In genomic region chr1:18953656-18954259, GRCh38 we compare ENCODE assay signal across 10 cellular contexts. TPM values are rescaled to one million over a fixed set of nuclear protein-coding genes. Genes with fewer than 3 reads are reported as not detected.
A peak's percentile ranks its signal among the peaks of the same experiment; 100 is the strongest.
DNase-seq lines count a peak whose midpoint lies in the region; ATAC-seq and TF ChIP-seq lines count a peak whose summit lies in the region.
"Had no signal": no experiment of that assay in that cellular context is flagged by ENCODE, and none has a peak within 500 bp of the region (broad histone marks: within the 10 kb centered on the region; RNA-seq: fewer than 3 reads in every experiment).

No MANE protein-coding gene starts in this region.

- no peaks in the 10 kb centered on the region for H3K27me3 Mint-ChIP-seq in activated naive CD4-positive, alpha-beta T cell treated with anti-CD3 and anti-CD28 coated beads for 36 hours (ENCODE audit: low read depth)

- H3K9ac ChIP-seq in mesenchymal stem cell (ENCODE audit: low read length): no peak overlapping the region

- H3K18ac ChIP-seq in mesenchymal stem cell (ENCODE audit: low read depth in 1 of 2, low read length in 2 of 2): peak overlapping the region in 1 of 2 experiments; percentile 18

- no peak overlapping the region for H3K14ac ChIP-seq in mesenchymal stem cell (ENCODE audit: low read length in 2 of 2)

- H3K9me3 ChIP-seq in body of pancreas (no peaks in the 10 kb centered on the region), mesenchymal stem cell (ENCODE audit: control insufficient read depth, low read length) (no peaks in the 10 kb centered on the region), tibial artery (no peaks in the 10 kb centered on the region)

- H3K27ac Mint-ChIP-seq in activated naive CD4-positive, alpha-beta T cell treated with anti-CD3 and anti-CD28 coated beads for 36 hours: no peak overlapping the region

- no peak overlapping the region for H4K91ac ChIP-seq in mesenchymal stem cell (ENCODE audit: low read length)

- H2BK12ac ChIP-seq in mesenchymal stem cell (ENCODE audit: low read length in 2 of 2): peak overlapping the region in 1 of 2 experiments; percentile 45

- H2BK120ac ChIP-seq in mesenchymal stem cell (ENCODE audit: low read depth, low read length): no peak overlapping the region

- no peak overlapping the region for H2AK5ac ChIP-seq in mesenchymal stem cell (ENCODE audit: low read length, severe bottlenecking)

- TF ChIP-seq POLR2A in body of pancreas (IDR thresholded peaks at IDR 0.05): no peak

- peak overlapping the region; percentile 91 for H3K4me3 Mint-ChIP-seq in activated naive CD4-positive, alpha-beta T cell treated with anti-CD3 and anti-CD28 coated beads for 36 hours

- H3K27me3 ChIP-seq in body of pancreas (no peaks in the 10 kb centered on the region), mesenchymal stem cell (ENCODE audit: control insufficient read depth in 1 of 2, insufficient read depth in 1 of 2, low read length in 2 of 2) (no peaks in the 10 kb centered on the region), tibial artery (no peaks in the 10 kb centered on the region)

- no peak for DNase-seq in activated naive CD4-positive, alpha-beta T cell treated with anti-CD3 and anti-CD28 coated beads for 36 hours
- no peak for DNase-seq in activated naive CD4-positive, alpha-beta T cell (lab: John Stamatoyannopoulos, UW)
- DNase-seq in body of pancreas (peak in 1 of 4 donors; percentile 39), mesenchymal stem cell (peak; percentile 10), tibial artery (no peak), dermis blood vessel endothelial cell (no peak), DMS79 (lab: John Stamatoyannopoulos, UW) (no peak), hepatic stellate cell (ENCODE audit: low spot score) (no peak)
- DNase-seq: NCI-H2171 had no signal

- peaks cover 4% of the 10 kb centered on the region for H3K36me3 Mint-ChIP-seq in activated naive CD4-positive, alpha-beta T cell treated with anti-CD3 and anti-CD28 coated beads for 36 hours (ENCODE audit: low read depth)

- H2AFZ ChIP-seq in mesenchymal stem cell (ENCODE audit: low read depth, low read length): no peak overlapping the region

- 33 to 39% methylated on average over 15 of the region's 15 CpGs for WGBS in body of pancreas, 2 donors
- 92% methylated on average over 15 of the region's 15 CpGs for WGBS in mesenchymal stem cell

- CTCF ChIA-PET in activated naive CD4-positive, alpha-beta T cell treated with anti-CD3 and anti-CD28 coated beads for 36 hours (lab: Charles Lee): interaction anchor here (0.5 to 2.5 kb wide), 4 partner anchors 9 to 181 kb away, joined by 3 to 10 read pairs (median 4); no protein-coding TSS in a partner anchor

- H3K4ac ChIP-seq in mesenchymal stem cell (ENCODE audit: low read depth in 1 of 2, low read length in 2 of 2): peak overlapping the region in 1 of 2 experiments; percentile 24

- H3K27ac ChIP-seq in body of pancreas (peak overlapping the region in 3 of 4 donors; percentile 77 to 87 (median 84)), mesenchymal stem cell (ENCODE audit: low read length, poor library complexity, severe bottlenecking) (no peak overlapping the region), tibial artery (peak overlapping the region; percentile 94 to 98)

- no peaks in the 10 kb centered on the region for H3K79me1 ChIP-seq in mesenchymal stem cell (replicated peaks; ENCODE audit: low read length, poor library complexity, severe bottlenecking)

- H2BK15ac ChIP-seq in mesenchymal stem cell (ENCODE audit: low read depth, poor library complexity, severe bottlenecking): no peak overlapping the region

- H3K4me3 ChIP-seq in body of pancreas (no peak overlapping the region), mesenchymal stem cell (ENCODE audit: insufficient read depth in 1 of 2, low read depth in 1 of 2, low read length in 2 of 2) (peak overlapping the region in 1 of 2 experiments; percentile 80), tibial artery (peak overlapping the region; percentile 71 to 81)

- H3K36me3 ChIP-seq in body of pancreas (replicated peaks in 1 of 2; ENCODE audit: insufficient read depth in 1 of 2, low read depth in 2 of 2) (no peaks in the 10 kb centered on the region), mesenchymal stem cell (ENCODE audit: control insufficient read depth in 1 of 2, insufficient read depth in 2 of 2, low read depth in 1 of 2, low read length in 2 of 2) (peaks cover 0 to 4% of the 10 kb centered on the region in 2 experiments), tibial artery (no peaks in the 10 kb centered on the region)

- peaks cover 76% of the 10 kb centered on the region for H3K4me1 Mint-ChIP-seq in activated naive CD4-positive, alpha-beta T cell treated with anti-CD3 and anti-CD28 coated beads for 36 hours (ENCODE audit: low read depth)

- intact Hi-C loops in activated naive CD4-positive, alpha-beta T cell treated with anti-CD3 and anti-CD28 coated beads for 36 hours (cut with micrococcal nuclease): loop anchor here (5.0 kb wide), 3 partner anchors 514 to 759 kb away; a partner anchor contains a TSS
- intact Hi-C loops in body of pancreas (cut with DNase I) (loop anchor here (10.0 kb wide), 1 partner anchor 49 kb away; the partner anchor contains the start of gene ALDH4A1), tibial artery (cut with DNase I; ENCODE audit: low total_unique reads) (loop anchor here (5.0 kb wide), 1 partner anchor 41 kb away; no protein-coding TSS in a partner anchor)

- H2BK5ac ChIP-seq in mesenchymal stem cell (ENCODE audit: low read depth, low read length, poor library complexity, severe bottlenecking): no peak overlapping the region

- no peak for TF ChIP-seq CTCF in body of pancreas (IDR thresholded peaks at IDR 0.05)
- no peak for TF ChIP-seq CTCF in tibial artery (IDR thresholded peaks at IDR 0.05)

- H3K4me2 ChIP-seq in mesenchymal stem cell (ENCODE audit: low read length, poor library complexity, severe bottlenecking): peak overlapping the region; percentile 24

- H3K9me3 Mint-ChIP-seq in activated naive CD4-positive, alpha-beta T cell treated with anti-CD3 and anti-CD28 coated beads for 36 hours: no peaks in the 10 kb centered on the region

- H3K4me1 ChIP-seq in body of pancreas: peaks cover 73% of the 10 kb centered on the region
- peaks cover 58% of the 10 kb centered on the region for H3K4me1 ChIP-seq in mesenchymal stem cell (ENCODE audit: control insufficient read depth, insufficient read depth, low read depth, low read length)
- H3K4me1 ChIP-seq in tibial artery: peaks cover 0 to 68% (median 58%) of the 10 kb centered on the region in 4 donors

- no peak overlapping the region for H4K8ac ChIP-seq in mesenchymal stem cell (ENCODE audit: low read length)

- no peak for ATAC-seq in body of pancreas
- ATAC-seq: activated CD4-positive, CD25-positive, alpha-beta regulatory T cell treated with anti-CD3 and anti-CD28 coated beads, Interleukin-2, amount 50 U/mL, for 24 hours had no signal

- H3K23ac ChIP-seq in mesenchymal stem cell (ENCODE audit: low read length in 2 of 2): no peak overlapping the region

RNA-seq across cellular contexts. Expression of gene IFFO2, which starts 2.7 kb away (rescaled TPM):
- 10 to 100 TPM; 24.9 to 27.0 TPM for total RNA-seq in activated naive CD4-positive, alpha-beta T cell treated with anti-CD3 and anti-CD28 coated beads for 36 hours
- total RNA-seq in body of pancreas (100 to 1,000 TPM in 1 of 2 donors, 10 to 100 TPM in 1; 23.1 to 219 TPM), dermis blood vessel endothelial cell (10.1 and 12.6 TPM in 2 replicates)
- 8.7 TPM for polyA plus RNA-seq in mesenchymal stem cell (2013, experiment 1 of 2)
- polyA plus RNA-seq in mesenchymal stem cell (2013, experiment 2 of 2): 8.3 TPM

RNA-seq across cellular contexts. Expression of gene ALDH4A1, which starts 51.4 kb away (rescaled TPM):
- total RNA-seq in activated naive CD4-positive, alpha-beta T cell treated with anti-CD3 and anti-CD28 coated beads for 36 hours: 10 to 100 TPM; 11.6 to 12.5 TPM
- total RNA-seq in body of pancreas (10 to 100 TPM in 1 of 2 donors, 1 to 10 TPM in 1; 4.7 to 15.5 TPM), dermis blood vessel endothelial cell (17.8 and 27.9 TPM in 2 replicates)
- polyA plus RNA-seq in mesenchymal stem cell (2013, experiment 1 of 2): 7.7 TPM
- polyA plus RNA-seq in mesenchymal stem cell (2013, experiment 2 of 2): 7.8 TPM

Comparison
In these comparisons a context has a peak if more than half of its experiments do, and no peak if none do; other contexts are left out.
1. H3K4me3 ChIP-seq: peak in tibial artery (2 of 2); none in body of pancreas (0 of 2).